In the genomic region with DNA sequence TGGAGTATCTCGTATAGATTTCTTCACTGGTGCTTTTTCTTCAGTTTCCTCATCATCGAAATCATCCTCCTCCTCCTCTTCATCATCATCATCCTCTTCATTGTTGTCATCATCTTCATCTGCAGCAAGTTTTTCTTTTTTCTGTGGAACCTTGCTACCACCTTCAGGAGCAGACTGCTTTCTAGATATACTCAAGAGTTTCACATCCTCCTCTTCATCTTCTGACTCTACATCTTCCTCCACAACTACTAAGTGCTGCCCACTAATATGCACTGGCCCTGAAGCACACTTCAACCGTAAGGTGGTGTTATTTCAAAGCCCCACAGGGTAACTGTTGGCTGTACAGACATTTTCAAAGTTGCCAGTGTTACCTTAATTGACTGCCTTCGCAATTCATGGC, we compare ENCODE assay signal across 32 cellular contexts. TPM values are rescaled to one million over a fixed set of nuclear protein-coding genes. Genes with fewer than 3 reads are reported as not detected.
"Had no signal": no experiment of that assay in that cellular context is flagged by ENCODE, and none has a peak within 500 bp of the region (broad histone marks: within the 10 kb centered on the region; RNA-seq: fewer than 3 reads in every experiment).

No MANE protein-coding gene starts in this region.

- H3K4me3 Mint-ChIP-seq: mesothelial cell of epicardium; naive thymus-derived CD4-positive, alpha-beta T cell; natural killer cell treated with Interleukin-12 subunit alpha and Interleukin-12 subunit beta and Interleukin-15 and Interleukin-18, amount 100 ng/mL, for 72 hours; stimulated activated effector memory CD8-positive, alpha-beta T cell treated with anti-CD3 and anti-CD28 coated beads, Interleukin-12 subunit alpha, Interleukin-12 subunit beta, amount 100 ng/mL, for 72 hours; stimulated activated naive CD8-positive, alpha-beta T cell treated with anti-CD3 and anti-CD28 coated beads, Interleukin-15, Interleukin-2, amounts not matched to agents 100 ng/mL and 50 ng/mL, for 24 hours; type B pancreatic cell had no signal

- H3K27ac Mint-ChIP-seq: mesothelial cell of epicardium; naive thymus-derived CD4-positive, alpha-beta T cell; natural killer cell treated with Interleukin-12 subunit alpha and Interleukin-12 subunit beta and Interleukin-15 and Interleukin-18, amount 100 ng/mL, for 72 hours; stimulated activated effector memory CD8-positive, alpha-beta T cell treated with anti-CD3 and anti-CD28 coated beads, Interleukin-12 subunit alpha, Interleukin-12 subunit beta, amount 100 ng/mL, for 72 hours; stimulated activated naive CD8-positive, alpha-beta T cell treated with anti-CD3 and anti-CD28 coated beads, Interleukin-15, Interleukin-2, amounts not matched to agents 100 ng/mL and 50 ng/mL, for 24 hours; type B pancreatic cell had no signal

- H3K36me3 Mint-ChIP-seq: mesothelial cell of epicardium; naive thymus-derived CD4-positive, alpha-beta T cell; natural killer cell treated with Interleukin-12 subunit alpha and Interleukin-12 subunit beta and Interleukin-15 and Interleukin-18, amount 100 ng/mL, for 72 hours; stimulated activated effector memory CD8-positive, alpha-beta T cell treated with anti-CD3 and anti-CD28 coated beads, Interleukin-12 subunit alpha, Interleukin-12 subunit beta, amount 100 ng/mL, for 72 hours; type B pancreatic cell had no signal

- H3K79me2 ChIP-seq: hepatocyte had no signal

- H3K27ac ChIP-seq: hepatocyte, left ventricle myocardium inferior, pancreas, prostate gland, sigmoid colon, spleen, suprapubic skin, thoracic aorta, tibial artery, uterus had no signal

- ATAC-seq: naive thymus-derived CD4-positive, alpha-beta T cell; natural killer cell treated with Interleukin-12 subunit alpha and Interleukin-12 subunit beta and Interleukin-15 and Interleukin-18, amount 100 ng/mL, for 72 hours; pancreas; right cardiac atrium; stimulated activated effector memory CD8-positive, alpha-beta T cell treated with anti-CD3 and anti-CD28 coated beads, Interleukin-12 subunit alpha, Interleukin-12 subunit beta, amount 100 ng/mL, for 72 hours had no signal

- H3K4me1 Mint-ChIP-seq: mesothelial cell of epicardium; naive thymus-derived CD4-positive, alpha-beta T cell; stimulated activated effector memory CD8-positive, alpha-beta T cell treated with anti-CD3 and anti-CD28 coated beads, Interleukin-12 subunit alpha, Interleukin-12 subunit beta, amount 100 ng/mL, for 72 hours had no signal

- H3K27me3 ChIP-seq: hepatocyte, pancreas, uterus had no signal

- DNase-seq: islet precursor cell; left ventricle myocardium inferior; mesendoderm; naive thymus-derived CD4-positive, alpha-beta T cell; pancreas; posterior cingulate gyrus; retina; right cardiac atrium; sigmoid colon; small intestine; spleen; stimulated activated CD4-positive, alpha-beta T cell treated with anti-CD3 and anti-CD28 coated beads, Interleukin-4, amount 100 ng/mL, for 24 hours; stimulated activated naive CD4-positive, alpha-beta T cell; tibial artery; uterus had no signal

- H3K4me1 ChIP-seq: left ventricle myocardium inferior, pancreas, prostate gland, sigmoid colon, spleen, suprapubic skin, tibial artery, uterus had no signal

- H3K36me3 ChIP-seq: left ventricle myocardium inferior, pancreas, prostate gland, sigmoid colon, spleen, suprapubic skin, thoracic aorta, tibial artery, uterus had no signal

- FAIRE-seq: pancreas, small intestine had no signal

- H3K9me3 ChIP-seq: left ventricle myocardium inferior, pancreas, prostate gland, sigmoid colon, spleen, suprapubic skin, thoracic aorta, tibial artery, uterus had no signal

- H3K4me3 ChIP-seq: hepatocyte, left ventricle myocardium inferior, lung, pancreas, prostate gland, sigmoid colon, spleen, suprapubic skin, thoracic aorta, tibial artery, uterus had no signal

- H3K4me2 ChIP-seq: hepatocyte had no signal

- H3K9me3 Mint-ChIP-seq: mesothelial cell of epicardium; natural killer cell treated with Interleukin-12 subunit alpha and Interleukin-12 subunit beta and Interleukin-15 and Interleukin-18, amount 100 ng/mL, for 72 hours; stimulated activated effector memory CD8-positive, alpha-beta T cell treated with anti-CD3 and anti-CD28 coated beads, Interleukin-12 subunit alpha, Interleukin-12 subunit beta, amount 100 ng/mL, for 72 hours; stimulated activated naive CD8-positive, alpha-beta T cell treated with anti-CD3 and anti-CD28 coated beads, Interleukin-15, Interleukin-2, amounts not matched to agents 100 ng/mL and 50 ng/mL, for 24 hours; type B pancreatic cell had no signal

- H2AFZ ChIP-seq: hepatocyte had no signal

RNA-seq across cellular contexts. Expression of a gene that starts 17.1 kb away (rescaled TPM):
- total RNA-seq: kidney epithelial cell; left ventricle myocardium inferior; lower leg skin; lung; mesothelial cell of epicardium; mononuclear cell; myocyte; naive thymus-derived CD4-positive, alpha-beta T cell; natural killer cell treated with Interleukin-12 subunit alpha and Interleukin-12 subunit beta and Interleukin-15 and Interleukin-18, amount 100 ng/mL, for 72 hours; osteoblast; pancreas; right cardiac atrium; sigmoid colon; spleen; subcutaneous adipose tissue; suprapubic skin; thoracic aorta; ureter; uterus had no signal
